In genomic region chr2:55223958-55224760, GRCh38 we compare ENCODE assay signal across 8 cellular contexts. TPM values are rescaled to one million over a fixed set of nuclear protein-coding genes. Genes with fewer than 3 reads are reported as not detected.
DNase-seq lines count a peak whose midpoint lies in the region; ATAC-seq and TF ChIP-seq lines count a peak whose summit lies in the region.

No MANE protein-coding gene starts in this region.

- no peaks in the 10 kb centered on the region for H3K79me2 ChIP-seq in parathyroid adenoma

- H3K4me3 ChIP-seq in Caco-2 (ENCODE audit: low read depth, low read length) (no peak overlapping the region), Panc1 (ENCODE audit: low read depth in 2 of 2, low read length in 2 of 2) (peak overlapping the region; percentile 53 to 63; a peak in 3 of 4 replicates), parathyroid adenoma (ENCODE audit: low read depth, low read length) (no peak overlapping the region)

- H3K4me3 Mint-ChIP-seq in Caco-2 (ENCODE audit: unreplicated experiment), result peak overlapping the region; percentile 52

- H3K9me3 ChIP-seq in Caco-2 (no peaks in the 10 kb centered on the region), Panc1 (ENCODE audit: control insufficient read depth, insufficient read depth, low read depth, low read length) (no peaks in the 10 kb centered on the region), parathyroid adenoma (ENCODE audit: control insufficient read depth, low read length) (no peaks in the 10 kb centered on the region)

- peaks cover 12% of the 10 kb centered on the region for H3K4me1 Mint-ChIP-seq in Caco-2 (ENCODE audit: low read depth, unreplicated experiment)

- no peak overlapping the region for H3K4me2 ChIP-seq in parathyroid adenoma (ENCODE audit: low read length)

- H3K27ac ChIP-seq in Panc1 (ENCODE audit: low read length) (peak overlapping the region; percentile 84), parathyroid adenoma (peak overlapping the region; percentile 77)

- H3K27ac Mint-ChIP-seq in Caco-2 (ENCODE audit: unreplicated experiment), result no peak overlapping the region

- CTCF ChIA-PET in Caco-2 (lab: Charles Lee), result no interaction called here
- CTCF ChIA-PET in Panc1 (lab: Charles Lee), result interaction anchor here (0.6 to 1.0 kb wide), 3 partner anchors 18 to 532 kb away, joined by 3 to 6 read pairs (median 3); no protein-coding TSS in a partner anchor

- POLR2A ChIA-PET in Caco-2 (lab: Charles Lee), result no interaction called here
- POLR2A ChIA-PET in Panc1 (lab: Charles Lee), result interaction anchor here (0.6 kb wide), 3 partner anchors 186 to 506 kb away, joined by 3 to 7 read pairs (median 3); no protein-coding TSS in a partner anchor

- no TSS peak for BruUV-seq in Caco-2 (replicated peaks; lab: Mats Ljungman, UMichigan)
- BruUV-seq in Panc1 (replicated peaks; lab: Mats Ljungman, UMichigan), result TSS peak; percentile 82

- no peaks in the 10 kb centered on the region for H3K27me3 ChIP-seq in Caco-2 (replicated peaks; ENCODE audit: control insufficient read depth, insufficient read depth, low read length)
- H3K27me3 ChIP-seq in Panc1 (ENCODE audit: control insufficient read depth, insufficient read depth, low read length), result no peaks in the 10 kb centered on the region
- no peaks in the 10 kb centered on the region for H3K27me3 ChIP-seq in parathyroid adenoma (ENCODE audit: control insufficient read depth, insufficient read depth, low read length)

- no peaks in the 10 kb centered on the region for H3K9me3 Mint-ChIP-seq in Caco-2 (ENCODE audit: unreplicated experiment)

- in situ Hi-C loops in Panc1 (cut with HindIII; ENCODE audit: low pct_unique_long_range_greater_than_20kb, low sequenced_read_pairs), result no loop called here

- H2AFZ ChIP-seq in parathyroid adenoma, result peak overlapping the region; percentile 96

- peaks cover 12% of the 10 kb centered on the region for H3K36me3 Mint-ChIP-seq in Caco-2 (ENCODE audit: insufficient read depth, unreplicated experiment)

- H3K36me3 ChIP-seq in Caco-2 (ENCODE audit: control insufficient read depth, insufficient read depth, low read length) (no peaks in the 10 kb centered on the region), Panc1 (ENCODE audit: control insufficient read depth, insufficient read depth, low read length) (no peaks in the 10 kb centered on the region), parathyroid adenoma (ENCODE audit: control insufficient read depth, insufficient read depth, low read length) (no peaks in the 10 kb centered on the region)

- TF ChIP-seq CTCF in Caco-2 (IDR thresholded peaks at IDR 0.05; ENCODE audit: insufficient read depth in 1 of 2, low read depth in 1 of 2, low read length in 1 of 2, severe bottlenecking in 1 of 2, unreplicated experiment in 1 of 2) (no peak), Panc1 (IDR thresholded peaks at IDR 0.05) (no peak), parathyroid adenoma (IDR thresholded peaks at IDR 0.05) (no peak)

- H3K9ac ChIP-seq in parathyroid adenoma, result no peak overlapping the region

- no peaks in the 10 kb centered on the region for H3K27me3 Mint-ChIP-seq in Caco-2 (ENCODE audit: insufficient read depth, unreplicated experiment)

- H3K4me1 ChIP-seq in Caco-2 (peaks cover 9% of the 10 kb centered on the region; the same call in 1 of the 2 replicates), Panc1 (ENCODE audit: control insufficient read depth, insufficient read depth, low read length) (peaks cover 19% of the 10 kb centered on the region), parathyroid adenoma (peaks cover 4% of the 10 kb centered on the region)

- ATAC-seq in Panc1 (peak; percentile 55), esophagus mucosa (peak; percentile 7), GM21723 (IDR thresholded peaks at IDR 0.05; ENCODE audit: unreplicated experiment) (no peak)

- no peak for DNase-seq in Caco-2
- no peak for DNase-seq in Panc1 (ENCODE audit: low read depth, low spot score)
- no peak for DNase-seq in RPMI8226
- no peak for DNase-seq in SKM-1 (lab: John Stamatoyannopoulos, UW; ENCODE audit: unreplicated experiment)
- DNase-seq in NCI-H82 (lab: John Stamatoyannopoulos, UW), result no peak

- intact Hi-C loops in Caco-2 (cut with micrococcal nuclease; ENCODE audit: unreplicated experiment) (no loop called here), Panc1 (cut with micrococcal nuclease; ENCODE audit: unreplicated experiment) (no loop called here)

RNA-seq across cellular contexts. Expression of gene CLHC1, which starts 7.9 kb away (rescaled TPM):
- total RNA-seq in Caco-2 (2022) (12.6 and 13.4 TPM in 2 replicates), Panc1 (2021; ENCODE audit: unreplicated experiment) (3.6 TPM), esophagus mucosa (5.3 TPM)
- 1.5 TPM for polyA plus RNA-seq in Panc1 (2012; ENCODE audit: insufficient read length)

RNA-seq across cellular contexts. Expression of gene RPS27A, which starts 8.3 kb away (rescaled TPM):
- total RNA-seq in Caco-2 (2022) (1,305 and 1,418 TPM in 2 replicates), Panc1 (2021; ENCODE audit: unreplicated experiment) (853 TPM), esophagus mucosa (846 TPM)
- 595 TPM for polyA plus RNA-seq in Panc1 (2012; ENCODE audit: insufficient read length)

RNA-seq across cellular contexts. Expression of gene MTIF2, which starts 44.9 kb away (rescaled TPM):
- total RNA-seq in Caco-2 (2022) (37.6 and 42.7 TPM in 2 replicates), Panc1 (2021; ENCODE audit: unreplicated experiment) (34.1 TPM), esophagus mucosa (24.5 TPM)
- 23.0 TPM for polyA plus RNA-seq in Panc1 (2012; ENCODE audit: insufficient read length)

Comparison
In these comparisons a context has a peak if more than half of its experiments do, and no peak if none do; other contexts are left out.
1. H3K4me3 ChIP-seq: peak in Panc1 (2 of 2); none in Caco-2 (single experiment) and parathyroid adenoma (single experiment).